In the genomic region with DNA sequence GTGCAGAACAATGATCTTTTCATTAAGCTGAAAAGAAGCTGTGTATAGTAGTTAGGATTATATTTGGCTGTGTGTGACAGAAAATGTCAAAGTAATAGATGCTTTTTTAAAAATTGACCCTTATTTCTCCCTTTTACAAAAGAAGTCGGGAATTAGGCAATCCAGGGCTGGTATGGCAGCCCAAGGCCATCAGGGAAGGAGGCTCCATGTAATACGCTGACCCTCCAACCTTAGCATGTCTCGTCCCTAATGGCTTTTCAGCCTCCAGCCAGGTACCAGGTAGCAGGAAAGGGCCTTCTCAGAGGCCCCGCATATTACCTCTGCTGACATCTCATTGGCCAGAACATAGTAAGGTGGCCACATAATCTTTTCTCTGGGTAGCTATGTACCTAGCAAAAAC, we compare ENCODE assay signal across 23 cellular contexts.
DNase-seq lines count a peak whose midpoint lies in the region; ATAC-seq, FAIRE-seq and TF ChIP-seq lines count a peak whose summit lies in the region.
"Had no signal": no experiment of that assay in that cellular context is flagged by ENCODE, and none has a peak within 500 bp of the region (broad histone marks: within the 10 kb centered on the region; RNA-seq: fewer than 3 reads in every experiment).

No MANE protein-coding gene starts in this region.

- H2AFZ ChIP-seq in mammary epithelial cell (ENCODE audit: low read depth, low read length): no peak overlapping the region
- no peak overlapping the region for H2AFZ ChIP-seq in keratinocyte (ENCODE audit: control insufficient read depth, low read length)

- H3K9me3 ChIP-seq in Panc1 (ENCODE audit: control insufficient read depth, insufficient read depth, low read depth, low read length): no peaks in the 10 kb centered on the region
- H3K9me3 ChIP-seq in mammary epithelial cell (replicated peaks; ENCODE audit: insufficient read depth, low read length): no peaks in the 10 kb centered on the region
- no peaks in the 10 kb centered on the region for H3K9me3 ChIP-seq in keratinocyte (ENCODE audit: control insufficient read depth, low read depth, low read length)
- H3K9me3 ChIP-seq: BE2C, Peyer's patch, SJCRH30 had no signal

- H3K4me2 ChIP-seq in mammary epithelial cell (ENCODE audit: insufficient read depth, low read depth, low read length) (no peak overlapping the region), keratinocyte (ENCODE audit: control insufficient read depth, extremely low read depth, insufficient read depth, low read depth, low read length) (no peak overlapping the region)

- dilution Hi-C loops in mammary epithelial cell (cut with HindIII; ENCODE audit: low sequenced_read_pairs): no loop called here
- dilution Hi-C loops in keratinocyte (cut with MboI; ENCODE audit: extremely low pct_ligation_motif_present, low sequenced_read_pairs): no loop called here

- peak overlapping the region; percentile 62 for H3K9ac ChIP-seq in mammary epithelial cell (ENCODE audit: insufficient read depth, low read length)
- H3K9ac ChIP-seq in keratinocyte (ENCODE audit: control insufficient read depth, extremely low read depth, insufficient read depth, low read length): peak overlapping the region; percentile 53

- intact Hi-C loops in activated CD4-positive, alpha-beta memory T cell treated with anti-CD3 and anti-CD28 coated beads for 36 hours (cut with micrococcal nuclease): no loop called here
- intact Hi-C loops in Panc1 (cut with micrococcal nuclease; ENCODE audit: unreplicated experiment) (no loop called here), mammary epithelial cell (cut with micrococcal nuclease) (no loop called here), Calu3 (cut with micrococcal nuclease; ENCODE audit: unreplicated experiment) (no loop called here)

- ATAC-seq in Panc1: no peak
- ATAC-seq in activated CD4-positive, CD25-positive, alpha-beta regulatory T cell treated with anti-CD3 and anti-CD28 coated beads, Interleukin-2, amount 50 U/mL, for 24 hours: no peak

- no peaks in the 10 kb centered on the region for H3K27me3 ChIP-seq in Panc1 (ENCODE audit: control insufficient read depth, insufficient read depth, low read length)
- no peaks in the 10 kb centered on the region for H3K27me3 ChIP-seq in mammary epithelial cell (ENCODE audit: insufficient read depth, low read length)
- no peaks in the 10 kb centered on the region for H3K27me3 ChIP-seq in keratinocyte (ENCODE audit: control insufficient read depth, extremely low read depth, insufficient read depth, low read length)
- H3K27me3 ChIP-seq: BE2C, Peyer's patch, SJCRH30 had no signal

- H3K36me3 Mint-ChIP-seq in activated CD4-positive, alpha-beta memory T cell treated with anti-CD3 and anti-CD28 coated beads for 36 hours: peaks cover 52% of the 10 kb centered on the region
- H3K36me3 Mint-ChIP-seq in activated CD4-positive, alpha-beta memory T cell treated with anti-CD3 and anti-CD28 coated beads, Interleukin-2, amount 10 ng/mL, durations not matched to agents 7 days and 5 days (ENCODE audit: low read depth): peaks cover 49% of the 10 kb centered on the region
- no peaks in the 10 kb centered on the region for H3K36me3 Mint-ChIP-seq in Calu3 (ENCODE audit: insufficient read depth, unreplicated experiment)

- peaks cover 61% of the 10 kb centered on the region for H3K4me1 Mint-ChIP-seq in activated CD4-positive, alpha-beta memory T cell treated with anti-CD3 and anti-CD28 coated beads for 36 hours (ENCODE audit: low read depth)
- peaks cover 87% of the 10 kb centered on the region for H3K4me1 Mint-ChIP-seq in activated CD4-positive, alpha-beta memory T cell treated with anti-CD3 and anti-CD28 coated beads, Interleukin-2, amount 10 ng/mL, durations not matched to agents 7 days and 5 days
- H3K4me1 Mint-ChIP-seq in Calu3 (ENCODE audit: low read depth, unreplicated experiment): peaks cover 24% of the 10 kb centered on the region

- no peak for DNase-seq in activated CD4-positive, alpha-beta memory T cell treated with anti-CD3 and anti-CD28 coated beads for 36 hours
- no peak for DNase-seq in activated CD4-positive, alpha-beta memory T cell treated with anti-CD3 and anti-CD28 coated beads, Interleukin-2, amount 10 ng/mL, durations not matched to agents 7 days and 5 days
- DNase-seq in Panc1 (ENCODE audit: low read depth, low spot score) (no peak), mammary epithelial cell (no peak), keratinocyte (ENCODE audit: low read depth, low spot score) (no peak), activated gamma-delta T cell treated with Interleukin-2 at 50 U/mL for 16 hours (no peak), Calu3 (no peak)
- DNase-seq: 8988T, ACHN, BE2C, NCI-H1092 treated with DMSO at 0.1 percent for 48 hours, NCI-H1436, NCI-H187, NCI-H2081 treated with DMSO at 0.1 percent for 48 hours, NCI-H2171, NCI-H226, NCI-H510A, NCI-H69, Peyer's patch, SJCRH30 had no signal

- peaks cover 15% of the 10 kb centered on the region for H3K4me1 ChIP-seq in Panc1 (ENCODE audit: control insufficient read depth, insufficient read depth, low read length)
- H3K4me1 ChIP-seq in mammary epithelial cell (ENCODE audit: insufficient read depth, low read length): peaks cover 58% of the 10 kb centered on the region
- H3K4me1 ChIP-seq in keratinocyte (ENCODE audit: control insufficient read depth, extremely low read depth, insufficient read depth, low read length): peaks cover 63% of the 10 kb centered on the region

- no peak for FAIRE-seq in keratinocyte (lab: Jason Lieb, UNC)
- FAIRE-seq: H54 had no signal

- TF ChIP-seq CTCF in Panc1 (IDR thresholded peaks at IDR 0.05) (no peak), mammary epithelial cell (conservative IDR thresholded peaks at IDR 0.05 in 1 of 2, IDR thresholded peaks at IDR 0.05 in 1 of 2; ENCODE audit: extremely low read depth in 1 of 2, insufficient read depth in 1 of 2, low read depth in 1 of 2, low read length in 2 of 2) (no peak), keratinocyte (optimal IDR thresholded peaks at IDR 0.05 in 1 of 3, IDR thresholded peaks at IDR 0.05 in 1 of 3, conservative IDR thresholded peaks at IDR 0.05 in 1 of 3; ENCODE audit: extremely low read depth in 1 of 3, insufficient read depth in 2 of 3, low read length in 3 of 3) (no peak), Calu3 (IDR thresholded peaks at IDR 0.05; ENCODE audit: unreplicated experiment) (no peak)

- H3K36me3 ChIP-seq in Panc1 (ENCODE audit: control insufficient read depth, insufficient read depth, low read length): no peaks in the 10 kb centered on the region
- no peaks in the 10 kb centered on the region for H3K36me3 ChIP-seq in mammary epithelial cell (ENCODE audit: insufficient read depth, low read length)
- no peaks in the 10 kb centered on the region for H3K36me3 ChIP-seq in keratinocyte (ENCODE audit: control insufficient read depth in 2 of 2, extremely low read depth in 1 of 2, insufficient read depth in 2 of 2, low read length in 2 of 2)
- H3K36me3 ChIP-seq: BE2C, Peyer's patch, SJCRH30 had no signal

- no peaks in the 10 kb centered on the region for H4K20me1 ChIP-seq in mammary epithelial cell (ENCODE audit: insufficient read depth, low read length)
- no peaks in the 10 kb centered on the region for H4K20me1 ChIP-seq in keratinocyte (ENCODE audit: control insufficient read depth, extremely low read depth, insufficient read depth, low read length)

- peak overlapping the region; percentile 2; the same call in 1 of the 2 replicates for H3K27ac ChIP-seq in Panc1 (ENCODE audit: low read length)
- peak overlapping the region; percentile 90 for H3K27ac ChIP-seq in mammary epithelial cell (ENCODE audit: insufficient read depth, low read depth, low read length)
- peak overlapping the region; percentile 60 for H3K27ac ChIP-seq in keratinocyte (ENCODE audit: control insufficient read depth, insufficient read depth, low read length)
- H3K27ac ChIP-seq: Peyer's patch, SJCRH30 had no signal

- in situ Hi-C loops in Panc1 (cut with HindIII; ENCODE audit: low pct_unique_long_range_greater_than_20kb, low sequenced_read_pairs): no loop called here
- in situ Hi-C loops in mammary epithelial cell (cut with MboI; ENCODE audit: low sequenced_read_pairs in 2 of 2): loop anchor here in 1 of 2 donors (5.0 kb wide), 1 partner anchor 34 kb away; no protein-coding TSS in a partner anchor

- peak overlapping the region; percentile 99 for H3K27ac Mint-ChIP-seq in activated CD4-positive, alpha-beta memory T cell treated with anti-CD3 and anti-CD28 coated beads for 36 hours
- H3K27ac Mint-ChIP-seq in activated CD4-positive, alpha-beta memory T cell treated with anti-CD3 and anti-CD28 coated beads, Interleukin-2, amount 10 ng/mL, durations not matched to agents 7 days and 5 days: no peak overlapping the region
- no peak overlapping the region for H3K27ac Mint-ChIP-seq in Calu3 (ENCODE audit: unreplicated experiment)

- no peaks in the 10 kb centered on the region for H3K9me1 ChIP-seq in keratinocyte (ENCODE audit: control insufficient read depth, extremely low read depth, insufficient read depth, low read length)

- H3K9me3 Mint-ChIP-seq in activated CD4-positive, alpha-beta memory T cell treated with anti-CD3 and anti-CD28 coated beads for 36 hours: peaks cover 2% of the 10 kb centered on the region
- no peaks in the 10 kb centered on the region for H3K9me3 Mint-ChIP-seq in activated CD4-positive, alpha-beta memory T cell treated with anti-CD3 and anti-CD28 coated beads, Interleukin-2, amount 10 ng/mL, durations not matched to agents 7 days and 5 days
- H3K9me3 Mint-ChIP-seq in Calu3 (ENCODE audit: low read depth, unreplicated experiment): no peaks in the 10 kb centered on the region

- no peak overlapping the region for H3K4me3 ChIP-seq in Panc1 (ENCODE audit: low read depth in 2 of 2, low read length in 2 of 2)
- no peak overlapping the region for H3K4me3 ChIP-seq in mammary epithelial cell (replicated peaks in 1 of 3; ENCODE audit: insufficient read depth in 1 of 3, low read depth in 2 of 3, low read length in 3 of 3)
- no peak overlapping the region for H3K4me3 ChIP-seq in keratinocyte (ENCODE audit: control insufficient read depth in 2 of 3, extremely low read depth in 1 of 3, insufficient read depth in 2 of 3, low read depth in 1 of 3, low read length in 3 of 3)
- H3K4me3 ChIP-seq: Peyer's patch, SJCRH30 had no signal

- no TSS peak for BruUV-seq in Panc1 (replicated peaks; lab: Mats Ljungman, UMichigan)
- BruUV-seq in mammary epithelial cell (replicated peaks; lab: Mats Ljungman, UMichigan): no TSS peak
- BruUV-seq in Calu3 (replicated peaks; lab: Mats Ljungman, UMichigan): no TSS peak

- no peaks in the 10 kb centered on the region for H3K27me3 Mint-ChIP-seq in activated CD4-positive, alpha-beta memory T cell treated with anti-CD3 and anti-CD28 coated beads for 36 hours
- no peaks in the 10 kb centered on the region for H3K27me3 Mint-ChIP-seq in activated CD4-positive, alpha-beta memory T cell treated with anti-CD3 and anti-CD28 coated beads, Interleukin-2, amount 10 ng/mL, durations not matched to agents 7 days and 5 days
- H3K27me3 Mint-ChIP-seq in Calu3 (ENCODE audit: unreplicated experiment): no peaks in the 10 kb centered on the region

- H3K79me2 ChIP-seq in mammary epithelial cell (ENCODE audit: insufficient read depth, low read length): no peaks in the 10 kb centered on the region
- no peaks in the 10 kb centered on the region for H3K79me2 ChIP-seq in keratinocyte (ENCODE audit: control insufficient read depth, insufficient read depth, low read length)

- POLR2A ChIA-PET in activated CD4-positive, alpha-beta memory T cell treated with anti-CD3 and anti-CD28 coated beads for 36 hours (lab: Charles Lee): interaction anchor here (4.6 to 6.3 kb wide), 3 partner anchors 35 to 65 kb away, joined by 47 to 262 read pairs (median 104); no protein-coding TSS in a partner anchor
- POLR2A ChIA-PET in activated CD4-positive, alpha-beta memory T cell treated with anti-CD3 and anti-CD28 coated beads, Interleukin-2, amount 10 ng/mL, durations not matched to agents 7 days and 5 days (lab: Charles Lee): interaction anchor here (0.8 to 7.0 kb wide), 8 partner anchors 9 to 174 kb away, joined by 3 to 209 read pairs (median 4); partner anchors contain the start of gene ARF6
- POLR2A ChIA-PET in Panc1 (lab: Charles Lee): interaction anchor here (0.6 kb wide), 1 partner anchor 33 kb away, joined by 4 read pairs; no protein-coding TSS in a partner anchor

- H3K4me3 Mint-ChIP-seq in activated CD4-positive, alpha-beta memory T cell treated with anti-CD3 and anti-CD28 coated beads for 36 hours: no peak overlapping the region
- H3K4me3 Mint-ChIP-seq in activated CD4-positive, alpha-beta memory T cell treated with anti-CD3 and anti-CD28 coated beads, Interleukin-2, amount 10 ng/mL, durations not matched to agents 7 days and 5 days: no peak overlapping the region
- H3K4me3 Mint-ChIP-seq in Calu3 (ENCODE audit: low read depth, unreplicated experiment): no peak overlapping the region
- H3K4me3 Mint-ChIP-seq: CD14-positive monocyte had no signal

- WGBS in mammary epithelial cell (ENCODE audit: low coverage, missing lambda C conversion rate): 37% methylated on average over 3 of the region's 4 CpGs

- CTCF ChIA-PET in activated CD4-positive, alpha-beta memory T cell treated with anti-CD3 and anti-CD28 coated beads for 36 hours (lab: Charles Lee): interaction anchor here (0.7 to 4.0 kb wide), 5 partner anchors 15 to 175 kb away, joined by 3 to 28 read pairs (median 3); no protein-coding TSS in a partner anchor
- CTCF ChIA-PET in activated CD4-positive, alpha-beta memory T cell treated with anti-CD3 and anti-CD28 coated beads, Interleukin-2, amount 10 ng/mL, durations not matched to agents 7 days and 5 days (lab: Charles Lee): interaction anchor here (0.6 to 6.4 kb wide), 3 partner anchors 35 to 190 kb away, joined by 3 to 59 read pairs (median 4); partner anchors contain the start of gene NEMF
- CTCF ChIA-PET in Panc1 (lab: Charles Lee): no interaction called here
- CTCF ChIA-PET in mammary epithelial cell (lab: Charles Lee; ENCODE audit: low non-redundant PET): interaction anchor here (0.5 kb wide), 1 partner anchor 119 kb away, joined by 3 read pairs; no protein-coding TSS in a partner anchor
- CTCF ChIA-PET in Calu3 (lab: Charles Lee): interaction anchor here (0.6 to 0.8 kb wide), 2 partner anchors 20 to 33 kb away, joined by 3 read pairs; no protein-coding TSS in a partner anchor

Comparison
In these comparisons a context has a peak if more than half of its experiments do, and no peak if none do; other contexts are left out.
1. H3K27ac ChIP-seq: peak in every context shown above with its lines; median percentile 90 in mammary epithelial cell; 60 in keratinocyte; 2 in Panc1.